6 cellular contexts compared by ENCODE assay signal in the genomic region with DNA sequence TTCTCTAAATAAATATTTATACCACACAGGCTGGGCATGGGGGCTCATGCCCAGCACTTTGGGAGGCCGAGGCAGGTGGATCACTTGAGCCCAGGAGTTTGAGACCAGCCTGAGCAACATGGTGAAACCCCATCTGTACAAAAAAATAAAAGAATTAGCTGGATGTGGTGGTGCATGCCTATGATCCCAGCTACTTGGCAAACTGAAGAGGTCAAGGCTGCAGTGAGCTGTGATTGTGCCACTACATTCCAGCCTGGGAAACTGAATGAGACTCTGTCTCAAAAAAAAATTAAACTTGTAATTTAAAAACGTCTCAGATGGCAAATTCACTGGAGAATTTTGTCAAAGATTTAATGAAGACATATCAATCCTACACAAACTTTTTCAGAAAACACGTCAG.
"Had no signal": no experiment of that assay in that cellular context is flagged by ENCODE, and none has a peak within 500 bp of the region (broad histone marks: within the 10 kb centered on the region; RNA-seq: fewer than 3 reads in every experiment).

No MANE protein-coding gene starts in this region.

- H3K27ac ChIP-seq: HL-60 had no signal

- H3K9me3 ChIP-seq: HAP-1 had no signal

- DNase-seq: GOT3, H7, HFFc6, KBM-7 had no signal

- H3K36me3 ChIP-seq: HAP-1 had no signal

- H3K4me3 ChIP-seq: HAP-1 had no signal

- H3K4me1 ChIP-seq: HAP-1 had no signal
